20 cellular contexts compared by ENCODE assay signal in genomic region chr1:2356401-2356800, GRCh38. TPM values are rescaled to one million over a fixed set of nuclear protein-coding genes. Genes with fewer than 3 reads are reported as not detected.
DNase-seq lines count a peak whose midpoint lies in the region; ATAC-seq, FAIRE-seq and TF ChIP-seq lines count a peak whose summit lies in the region.
"Had no signal": no experiment of that assay in that cellular context is flagged by ENCODE, and none has a peak within 500 bp of the region (broad histone marks: within the 10 kb centered on the region; RNA-seq: fewer than 3 reads in every experiment).

No MANE protein-coding gene starts in this region.

- no peak overlapping the region for H2AFZ ChIP-seq in K562 (ENCODE audit: low read depth, low read length)
- H2AFZ ChIP-seq: GM23338 had no signal

- BruUV-seq in K562 (replicated peaks; lab: Mats Ljungman, UMichigan): no TSS peak

- no peak for ATAC-seq in activated CD8-positive, alpha-beta memory T cell treated with anti-CD3 and anti-CD28 coated beads, Interleukin-2, amount 10 ng/mL, durations not matched to agents 7 days and 5 days
- ATAC-seq in K562: peak; percentile 20; the same call in 1 of the 3 replicates
- ATAC-seq in activated CD4-positive, alpha-beta T cell treated with anti-CD3 and anti-CD28 coated beads for 36 hours: no peak
- no peak for ATAC-seq in GM19463 (IDR thresholded peaks at IDR 0.05; ENCODE audit: unreplicated experiment)
- ATAC-seq: GM23338, HCT116 had no signal

- FAIRE-seq in K562 (lab: Jason Lieb, UNC): no peak
- FAIRE-seq: G401.6 had no signal

- H3K36me3 Mint-ChIP-seq in activated CD8-positive, alpha-beta memory T cell treated with anti-CD3 and anti-CD28 coated beads, Interleukin-2, amount 10 ng/mL, durations not matched to agents 7 days and 5 days: no peaks in the 10 kb centered on the region
- H3K36me3 Mint-ChIP-seq in mesothelial cell of epicardium: peaks cover 5% of the 10 kb centered on the region
- no peaks in the 10 kb centered on the region for H3K36me3 Mint-ChIP-seq in activated CD4-positive, alpha-beta T cell treated with anti-CD3 and anti-CD28 coated beads for 36 hours (ENCODE audit: low read depth)
- H3K36me3 Mint-ChIP-seq: CD4-positive, CD25-positive, alpha-beta regulatory T cell had no signal

- TF ChIP-seq CTCF in K562 (IDR thresholded peaks at IDR 0.05 in 2 of 3, conservative IDR thresholded peaks at IDR 0.05 in 1 of 3; ENCODE audit: insufficient read depth in 2 of 3, low read depth in 1 of 3, low read length in 3 of 3) (no peak), mesothelial cell of epicardium (IDR thresholded peaks at IDR 0.05; ENCODE audit: unreplicated experiment) (no peak), GM10266 (IDR thresholded peaks at IDR 0.05; ENCODE audit: control insufficient read depth, insufficient read depth, low read depth, missing control alignments) (no peak)

- CTCF ChIA-PET in activated CD8-positive, alpha-beta memory T cell treated with anti-CD3 and anti-CD28 coated beads, Interleukin-2, amount 10 ng/mL, durations not matched to agents 7 days and 5 days (lab: Charles Lee): no interaction called here
- CTCF ChIA-PET in K562 (lab: Yijun Ruan, JAX; ENCODE audit: low intra/inter-chr PET ratio): no interaction called here
- CTCF ChIA-PET in activated CD4-positive, alpha-beta T cell treated with anti-CD3 and anti-CD28 coated beads for 36 hours (lab: Charles Lee): no interaction called here

- POLR2A ChIA-PET in K562 (lab: Yijun Ruan, JAX): no interaction called here
- POLR2A ChIA-PET in activated CD4-positive, alpha-beta T cell treated with anti-CD3 and anti-CD28 coated beads for 36 hours (lab: Charles Lee): no interaction called here

- no peak for TF ChIP-seq EP300 in K562 (IDR thresholded peaks at IDR 0.05; ENCODE audit: low read length)

- no peaks in the 10 kb centered on the region for H3K36me3 ChIP-seq in K562 (ENCODE audit: control insufficient read depth, insufficient read depth, low read length)
- H3K36me3 ChIP-seq: Peyer's patch had no signal

- no peak overlapping the region for H3K4me3 ChIP-seq in K562
- H3K4me3 ChIP-seq: GM23338, Peyer's patch had no signal

- no peak for TF ChIP-seq POLR2A in K562 (conservative IDR thresholded peaks at IDR 0.05)

- in situ Hi-C loops in K562 (cut with MboI): no loop called here

- WGBS in K562 (ENCODE audit: insufficient coverage, low coverage, missing lambda C conversion rate): 5% methylated on average over 15 of the region's 15 CpGs

- DNase-seq in activated CD8-positive, alpha-beta memory T cell treated with anti-CD3 and anti-CD28 coated beads, Interleukin-2, amount 50 U/mL, for 4 hours: peak; percentile 11
- no peak for DNase-seq in activated CD8-positive, alpha-beta memory T cell treated with anti-CD3 and anti-CD28 coated beads, Interleukin-2, amount 10 ng/mL, durations not matched to agents 7 days and 5 days
- DNase-seq in K562 (ENCODE audit: extremely low read depth in 1 of 4, low spot score in 3 of 4) (no peak), mesothelial cell of epicardium (ENCODE audit: low spot score in 2 of 2, unreplicated experiment in 2 of 2) (peak in 1 of 2 experiments; percentile 13), retina (peak; percentile 1), GM10266 (ENCODE audit: extremely low spot score) (no peak)
- DNase-seq in activated CD4-positive, alpha-beta T cell treated with anti-CD3 and anti-CD28 coated beads for 36 hours: no peak
- DNase-seq: CD4-positive, CD25-positive, alpha-beta regulatory T cell; COR-L47; NCI-H1105; NCI-H2081; NCI-H748 treated with DMSO at 0.1 percent for 48 hours; NK-92 treated with Interleukin-12 subunit alpha and Interleukin-12 subunit beta, amount 100 ng/mL, for 24 hours; Peyer's patch; SHP77 had no signal

- H3K9me3 Mint-ChIP-seq in activated CD8-positive, alpha-beta memory T cell treated with anti-CD3 and anti-CD28 coated beads, Interleukin-2, amount 10 ng/mL, durations not matched to agents 7 days and 5 days (ENCODE audit: low read depth): no peaks in the 10 kb centered on the region
- H3K9me3 Mint-ChIP-seq in mesothelial cell of epicardium: no peaks in the 10 kb centered on the region
- H3K9me3 Mint-ChIP-seq in activated CD4-positive, alpha-beta T cell treated with anti-CD3 and anti-CD28 coated beads for 36 hours (ENCODE audit: low read depth): no peaks in the 10 kb centered on the region
- H3K9me3 Mint-ChIP-seq: GM23338 had no signal

- H3K9me1 ChIP-seq in K562 (ENCODE audit: control insufficient read depth, insufficient read depth, low read length): no peaks in the 10 kb centered on the region

- H3K4me2 ChIP-seq in K562 (ENCODE audit: insufficient read depth, low read length): no peak overlapping the region
- H3K4me2 ChIP-seq: GM23338 had no signal

- H3K79me2 ChIP-seq in K562 (ENCODE audit: control insufficient read depth, insufficient read depth, low read length): no peaks in the 10 kb centered on the region

- intact Hi-C loops in K562 (cut with micrococcal nuclease): no loop called here
- intact Hi-C loops in activated CD4-positive, alpha-beta T cell treated with anti-CD3 and anti-CD28 coated beads for 36 hours (cut with DNase I, micrococcal nuclease): no loop called here

- H4K20me1 ChIP-seq in K562 (replicated peaks; ENCODE audit: control insufficient read depth, insufficient read depth, low read length): peaks cover 5% of the 10 kb centered on the region

- no peak overlapping the region for H3K9ac ChIP-seq in K562 (ENCODE audit: insufficient read depth in 1 of 2, low read depth in 2 of 2, low read length in 2 of 2)

- no peak overlapping the region for H3K27ac Mint-ChIP-seq in activated CD8-positive, alpha-beta memory T cell treated with anti-CD3 and anti-CD28 coated beads, Interleukin-2, amount 10 ng/mL, durations not matched to agents 7 days and 5 days
- H3K27ac Mint-ChIP-seq in mesothelial cell of epicardium: peak overlapping the region; percentile 53
- H3K27ac Mint-ChIP-seq in activated CD4-positive, alpha-beta T cell treated with anti-CD3 and anti-CD28 coated beads for 36 hours: no peak overlapping the region
- H3K27ac Mint-ChIP-seq: CD4-positive, CD25-positive, alpha-beta regulatory T cell; GM23338 had no signal

- no peak overlapping the region for H3K4me3 Mint-ChIP-seq in activated CD8-positive, alpha-beta memory T cell treated with anti-CD3 and anti-CD28 coated beads, Interleukin-2, amount 10 ng/mL, durations not matched to agents 7 days and 5 days
- no peak overlapping the region for H3K4me3 Mint-ChIP-seq in mesothelial cell of epicardium
- H3K4me3 Mint-ChIP-seq in activated CD4-positive, alpha-beta T cell treated with anti-CD3 and anti-CD28 coated beads for 36 hours: no peak overlapping the region
- H3K4me3 Mint-ChIP-seq: CD4-positive, CD25-positive, alpha-beta regulatory T cell; GM23338 had no signal

- no peaks in the 10 kb centered on the region for H3K4me1 Mint-ChIP-seq in activated CD8-positive, alpha-beta memory T cell treated with anti-CD3 and anti-CD28 coated beads, Interleukin-2, amount 10 ng/mL, durations not matched to agents 7 days and 5 days
- peaks cover 37% of the 10 kb centered on the region for H3K4me1 Mint-ChIP-seq in mesothelial cell of epicardium
- H3K4me1 Mint-ChIP-seq in activated CD4-positive, alpha-beta T cell treated with anti-CD3 and anti-CD28 coated beads for 36 hours: no peaks in the 10 kb centered on the region
- H3K4me1 Mint-ChIP-seq: CD4-positive, CD25-positive, alpha-beta regulatory T cell; GM23338 had no signal

- no peak overlapping the region for H3K27ac ChIP-seq in K562 (ENCODE audit: extremely low read depth, low read depth, low read length)
- H3K27ac ChIP-seq: 22Rv1, Peyer's patch had no signal

- H3K27me3 ChIP-seq in K562 (ENCODE audit: control insufficient read depth in 2 of 2, insufficient read depth in 2 of 2, low read length in 2 of 2): peaks cover 90 to 99% of the 10 kb centered on the region in 2 experiments
- H3K27me3 ChIP-seq: Peyer's patch had no signal

- peaks cover 0 to 32% of the 10 kb centered on the region in 2 experiments; a peak in 1 of 5 replicates for H3K4me1 ChIP-seq in K562 (replicated peaks in 1 of 2; ENCODE audit: control insufficient read depth in 2 of 2, insufficient read depth in 2 of 2, low read length in 2 of 2)
- H3K4me1 ChIP-seq: Peyer's patch had no signal

- H3K27me3 Mint-ChIP-seq in activated CD8-positive, alpha-beta memory T cell treated with anti-CD3 and anti-CD28 coated beads, Interleukin-2, amount 10 ng/mL, durations not matched to agents 7 days and 5 days: no peaks in the 10 kb centered on the region
- no peaks in the 10 kb centered on the region for H3K27me3 Mint-ChIP-seq in mesothelial cell of epicardium (ENCODE audit: low read depth)
- no peaks in the 10 kb centered on the region for H3K27me3 Mint-ChIP-seq in activated CD4-positive, alpha-beta T cell treated with anti-CD3 and anti-CD28 coated beads for 36 hours

- no peak for TF ChIP-seq RAD21 in K562 (CRISPR knock-in tag; conservative IDR thresholded peaks at IDR 0.05 in 1 of 2, IDR thresholded peaks at IDR 0.05 in 1 of 2)

- H3K9me3 ChIP-seq in K562 (replicated peaks; ENCODE audit: control insufficient read depth, insufficient read depth, low read depth, low read length): no peaks in the 10 kb centered on the region
- H3K9me3 ChIP-seq: Peyer's patch had no signal

RNA-seq across cellular contexts. Expression of gene MORN1, which starts 35.0 kb away (rescaled TPM):
- 1 to 10 TPM; 8.0 to 8.5 TPM for total RNA-seq in activated CD8-positive, alpha-beta memory T cell treated with anti-CD3 and anti-CD28 coated beads, Interleukin-2, amount 10 ng/mL, durations not matched to agents 7 days and 5 days
- 24.9 and 49.4 TPM in 2 replicates for total RNA-seq in K562 (2011; cell fraction: chromatin; rRNA removed; ENCODE audit: low replicate concordance)
- total RNA-seq in K562 (2011; cell fraction: nucleolus; rRNA removed): 26.6 and 36.7 TPM in 2 replicates
- 26.9 and 29.6 TPM in 2 replicates for total RNA-seq in K562 (2011; cell fraction: nucleoplasm; rRNA removed)
- total RNA-seq in K562 (2014; rRNA removed) (6.1 and 9.3 TPM in 2 replicates), K562 (2014; rRNA removed; fragmentation: Illumina TruSeq; extraction: Trizol) (2.3 and 2.9 TPM in 2 replicates), K562 (2015; rRNA removed; fragmentation: Illumina TruSeq; extraction: Trizol) (4.7 and 5.5 TPM in 2 replicates), K562 (2021) (5.1 and 7.6 TPM in 2 replicates), mesothelial cell of epicardium (21.6 to 25.0 TPM (median 24.3 TPM) in 3 replicates)
- polyA plus RNA-seq in K562 (2011; rRNA removed) (3.9 and 4.4 TPM in 2 replicates), K562 (2014; fragmentation: Illumina TruSeq; extraction: Trizol) (1.8 and 2.7 TPM in 2 replicates), K562 (2014; fragmentation: Nextera tagmentation; extraction: Ambion mirVana) (under 1 TPM; 0.24 to 0.35 TPM), K562 (2014; rRNA removed) (4.2 and 5.8 TPM in 2 replicates)
- polyA plus RNA-seq in K562 (2011; cell fraction: cytosol; rRNA removed): 4.3 and 4.7 TPM in 2 replicates
- polyA plus RNA-seq in K562 (2011; cell fraction: nucleus; rRNA removed): 10.6 and 16.9 TPM in 2 replicates
- 3.6 and 6.3 TPM in 2 replicates for polyA plus RNA-seq in K562 (2012)
- polyA minus RNA-seq in K562 (2011; rRNA and poly(A)+ RNA removed): 5.5 and 9.6 TPM in 2 replicates
- 4.8 and 5.6 TPM in 2 replicates for polyA minus RNA-seq in K562 (2011; cell fraction: cytosol; rRNA and poly(A)+ RNA removed)
- 11.7 and 12.0 TPM in 2 replicates for polyA minus RNA-seq in K562 (2011; cell fraction: nucleus; rRNA and poly(A)+ RNA removed)
- total RNA-seq in activated CD4-positive, alpha-beta T cell treated with anti-CD3 and anti-CD28 coated beads for 36 hours: 1 to 10 TPM; 5.1 to 6.1 TPM

RNA-seq across cellular contexts. Expression of gene RER1, which starts 35.2 kb away (rescaled TPM):
- total RNA-seq in activated CD8-positive, alpha-beta memory T cell treated with anti-CD3 and anti-CD28 coated beads, Interleukin-2, amount 10 ng/mL, durations not matched to agents 7 days and 5 days: 100 to 1,000 TPM; 146 to 174 TPM
- 270 and 338 TPM in 2 replicates for total RNA-seq in K562 (2011; cell fraction: chromatin; rRNA removed; ENCODE audit: low replicate concordance)
- total RNA-seq in K562 (2011; cell fraction: nucleolus; rRNA removed): 175 and 181 TPM in 2 replicates
- 289 and 345 TPM in 2 replicates for total RNA-seq in K562 (2011; cell fraction: nucleoplasm; rRNA removed)
- 63.1 and 109 TPM in 2 replicates for total RNA-seq in K562 (2014; rRNA removed)
- total RNA-seq in K562 (2014; rRNA removed; fragmentation: Illumina TruSeq; extraction: Trizol): 183 and 211 TPM in 2 replicates
- total RNA-seq in K562 (2015; rRNA removed; fragmentation: Illumina TruSeq; extraction: Trizol): 146 and 153 TPM in 2 replicates
- total RNA-seq in K562 (2021): 219 and 235 TPM in 2 replicates
- 316 and 354 TPM in 2 replicates for polyA plus RNA-seq in K562 (2011; rRNA removed)
- 218 and 437 TPM in 2 replicates for polyA plus RNA-seq in K562 (2011; cell fraction: cytosol; rRNA removed)
- 267 and 372 TPM in 2 replicates for polyA plus RNA-seq in K562 (2011; cell fraction: nucleus; rRNA removed)
- 133 and 293 TPM in 2 replicates for polyA plus RNA-seq in K562 (2012)
- 299 and 323 TPM in 2 replicates for polyA plus RNA-seq in K562 (2014; fragmentation: Illumina TruSeq; extraction: Trizol)
- polyA plus RNA-seq in K562 (2014; fragmentation: Nextera tagmentation; extraction: Ambion mirVana): 10 to 100 TPM; 19.6 to 34.5 TPM
- 216 and 249 TPM in 2 replicates for polyA plus RNA-seq in K562 (2014; rRNA removed)
- polyA minus RNA-seq in K562 (2011; rRNA and poly(A)+ RNA removed): 304 and 371 TPM in 2 replicates
- polyA minus RNA-seq in K562 (2011; cell fraction: cytosol; rRNA and poly(A)+ RNA removed): 79.7 and 109 TPM in 2 replicates
- 23.0 and 33.4 TPM in 2 replicates for polyA minus RNA-seq in K562 (2011; cell fraction: nucleus; rRNA and poly(A)+ RNA removed)
- total RNA-seq in mesothelial cell of epicardium: 94.5 to 103 TPM (median 95.1 TPM) in 3 replicates
- 100 to 1,000 TPM; 146 to 152 TPM for total RNA-seq in activated CD4-positive, alpha-beta T cell treated with anti-CD3 and anti-CD28 coated beads for 36 hours

RNA-seq across cellular contexts. Expression of gene PEX10, which starts 56.0 kb away (rescaled TPM):
- 10 to 100 TPM in 1 of 2 experiments, 1 to 10 TPM in 1; 8.7 to 12.3 TPM for total RNA-seq in activated CD8-positive, alpha-beta memory T cell treated with anti-CD3 and anti-CD28 coated beads, Interleukin-2, amount 10 ng/mL, durations not matched to agents 7 days and 5 days
- total RNA-seq in K562 (2011; cell fraction: chromatin; rRNA removed; ENCODE audit: low replicate concordance): 13.3 and 27.8 TPM in 2 replicates
- total RNA-seq in K562 (2011; cell fraction: nucleolus; rRNA removed): 23.4 and 30.4 TPM in 2 replicates
- total RNA-seq in K562 (2011; cell fraction: nucleoplasm; rRNA removed): 18.3 and 19.9 TPM in 2 replicates
- total RNA-seq in K562 (2014; rRNA removed) (24.5 and 26.2 TPM in 2 replicates), K562 (2014; rRNA removed; fragmentation: Illumina TruSeq; extraction: Trizol) (5.6 and 5.7 TPM in 2 replicates), K562 (2015; rRNA removed; fragmentation: Illumina TruSeq; extraction: Trizol) (8.4 and 9.3 TPM in 2 replicates), K562 (2021) (18.2 and 18.7 TPM in 2 replicates), mesothelial cell of epicardium (25.8 to 26.6 TPM (median 25.9 TPM) in 3 replicates)
- polyA plus RNA-seq in K562 (2011; rRNA removed) (8.7 and 9.4 TPM in 2 replicates), K562 (2014; fragmentation: Illumina TruSeq; extraction: Trizol) (6.4 and 10.6 TPM in 2 replicates), K562 (2014; fragmentation: Nextera tagmentation; extraction: Ambion mirVana) (under 1 TPM; 0.03 to 0.11 TPM), K562 (2014; rRNA removed) (18.8 and 22.5 TPM in 2 replicates)
- 9.6 and 19.3 TPM in 2 replicates for polyA plus RNA-seq in K562 (2011; cell fraction: cytosol; rRNA removed)
- 18.8 and 28.5 TPM in 2 replicates for polyA plus RNA-seq in K562 (2011; cell fraction: nucleus; rRNA removed)
- polyA plus RNA-seq in K562 (2012): 9.3 and 13.4 TPM in 2 replicates
- 3.5 and 3.9 TPM in 2 replicates for polyA minus RNA-seq in K562 (2011; rRNA and poly(A)+ RNA removed)
- 5.4 and 14.7 TPM in 2 replicates for polyA minus RNA-seq in K562 (2011; cell fraction: cytosol; rRNA and poly(A)+ RNA removed)
- 11.1 and 14.0 TPM in 2 replicates for polyA minus RNA-seq in K562 (2011; cell fraction: nucleus; rRNA and poly(A)+ RNA removed)
- 10 to 100 TPM; 15.1 to 17.7 TPM for total RNA-seq in activated CD4-positive, alpha-beta T cell treated with anti-CD3 and anti-CD28 coated beads for 36 hours

Comparison
In these comparisons a context has a peak if more than half of its experiments do, and no peak if none do; other contexts are left out.
1. DNase-seq: peak in activated CD8-positive, alpha-beta memory T cell treated with anti-CD3 and anti-CD28 coated beads, Interleukin-2, amount 50 U/mL, for 4 hours (single experiment) and retina (single experiment); none in activated CD8-positive, alpha-beta memory T cell treated with anti-CD3 and anti-CD28 coated beads, Interleukin-2, amount 10 ng/mL, durations not matched to agents 7 days and 5 days (single experiment), K562 (0 of 4), activated CD4-positive, alpha-beta T cell treated with anti-CD3 and anti-CD28 coated beads for 36 hours (single experiment) and GM10266 (single experiment).